In the genomic region with DNA sequence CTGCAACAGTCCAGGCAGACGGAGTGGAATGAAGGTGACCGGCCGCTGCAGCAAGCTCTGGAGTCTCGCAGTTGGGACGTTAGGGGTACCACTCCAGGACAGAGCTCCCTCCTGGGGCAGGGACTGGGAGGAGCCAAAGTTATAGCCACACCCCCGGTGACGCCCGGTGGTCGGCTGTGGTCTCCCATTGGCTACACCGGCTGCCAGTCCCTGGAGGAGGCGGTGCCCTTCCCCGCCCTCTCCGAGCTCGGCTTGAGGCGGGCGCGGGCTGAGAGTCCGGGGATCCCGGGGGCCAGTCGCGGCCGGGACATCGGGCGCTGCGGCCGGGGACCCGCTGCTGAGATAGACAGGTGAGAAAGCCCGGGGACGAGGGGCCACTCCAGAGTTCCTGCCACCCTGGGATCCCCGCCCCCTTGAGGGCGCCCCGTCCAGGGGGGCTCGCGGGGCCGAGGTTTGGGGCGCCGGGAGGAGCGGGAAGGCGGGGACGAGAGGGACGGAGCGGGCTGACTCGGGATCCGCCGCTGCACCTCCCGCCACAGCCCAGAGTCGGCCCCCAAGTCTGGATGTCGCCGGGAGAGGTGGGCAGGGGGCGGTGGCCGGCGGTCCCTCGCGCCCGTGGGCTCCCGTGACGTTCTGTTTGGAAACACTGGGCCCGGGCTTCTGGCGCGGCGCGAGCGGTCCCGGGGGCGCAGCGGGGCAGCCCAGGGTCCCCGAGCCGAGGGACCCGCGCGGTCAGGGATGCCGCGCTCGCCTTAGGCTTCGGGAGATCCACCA, we compare ENCODE assay signal across 8 cellular contexts. TPM values are rescaled to one million over a fixed set of nuclear protein-coding genes. Genes with fewer than 3 reads are reported as not detected.
A peak's percentile ranks its signal among the peaks of the same experiment; 100 is the strongest.
DNase-seq lines count a peak whose midpoint lies in the region; ATAC-seq and TF ChIP-seq lines count a peak whose summit lies in the region.

A gene (plus strand): TSS at position 231 of the 774 bp plus-strand sequence. CDS start 7,414 bp downstream, outside the sequence.

- DNase-seq in GM03348 (ENCODE audit: low spot score) (peak; percentile 99), HFFc6 (peak; percentile 74), NB4 (ENCODE audit: low read depth) (peak; percentile 86), T follicular helper cell (ENCODE audit: low read depth) (peak; percentile 83), amniotic epithelial cell (ENCODE audit: low read depth) (peak; percentile 69), left cardiac atrium (peak; percentile 91), pons (ENCODE audit: low spot score) (peak; percentile 80), tibial nerve (ENCODE audit: low spot score in 2 of 2) (peak; percentile 83 to 90)

- H3K27me3 Mint-ChIP-seq in HFFc6 (ENCODE audit: insufficient read depth), result peaks cover 30% of the 10 kb centered on the region

- intact Hi-C loops in left cardiac atrium (cut with DNase I), result no loop called here

- peaks cover 0 to 21% (median 9%) of the 10 kb centered on the region in 4 donors for H3K4me1 ChIP-seq in tibial nerve

- H3K27me3 ChIP-seq in tibial nerve, result peaks cover 0 to 9% of the 10 kb centered on the region in 2 donors

- TF ChIP-seq EP300 in tibial nerve (IDR thresholded peaks at IDR 0.05), result peak; percentile 42 to 93

- H3K27ac ChIP-seq in tibial nerve, result peak within 1 kb of the TSS; percentile 83 to 94 (median 86)

- no peaks in the 10 kb centered on the region for H3K36me3 ChIP-seq in tibial nerve

- peaks cover 0 to 4% (median 0%) of the 10 kb centered on the region in 4 donors for H3K9me3 ChIP-seq in tibial nerve

- no peak for TF ChIP-seq POLR2A in NB4 (IDR thresholded peaks at IDR 0.05; ENCODE audit: extremely low read depth, insufficient read length)
- TF ChIP-seq POLR2A in tibial nerve (IDR thresholded peaks at IDR 0.05), result peak; percentile 69 to 94

- ATAC-seq in left cardiac atrium, result peak; percentile 99 to 100

- WGBS in tibial nerve, 2 donors, result 0 to 1% methylated on average over 5 to 69 of the region's 75 CpGs

- H3K4me3 ChIP-seq in NB4 (ENCODE audit: low read depth, low read length), result peak within 1 kb of the TSS; percentile 40
- peak within 1 kb of the TSS; percentile 73 to 99 (median 92) for H3K4me3 ChIP-seq in tibial nerve

- H3K4me3 Mint-ChIP-seq in HFFc6, result peak within 1 kb of the TSS; percentile 61

- H3K4me1 Mint-ChIP-seq in HFFc6 (ENCODE audit: low read depth), result peaks cover 28% of the 10 kb centered on the region

- no peaks in the 10 kb centered on the region for H3K36me3 Mint-ChIP-seq in HFFc6 (ENCODE audit: low read depth)

- TF ChIP-seq CTCF in HFFc6 (IDR thresholded peaks at IDR 0.05) (no peak), NB4 (IDR thresholded peaks at IDR 0.05; ENCODE audit: low read depth, low read length) (no peak), tibial nerve (IDR thresholded peaks at IDR 0.05) (peak in 2 of 5 experiments; percentile 23 to 40)

- no peaks in the 10 kb centered on the region for H3K9me3 Mint-ChIP-seq in HFFc6

- H3K27ac Mint-ChIP-seq in HFFc6, result no peak within 1 kb of the TSS

RNA-seq across cellular contexts. Expression of the gene that starts here (rescaled TPM):
- under 1 TPM in 5 of 6 experiments, not detected in 1; 0.09 to 0.33 (median 0.24) TPM for total RNA-seq in HFFc6 (2021; fragmentation: NEBNext Ultra II Directional; extraction: Animal tissue kit (Norgen Biotek cat#: 25700))
- total RNA-seq in left cardiac atrium (1 to 10 TPM; 3.1 to 5.8 TPM), tibial nerve (10 to 100 TPM; 44.6 to 78.7 (median 48.0) TPM)

Comparison
In these comparisons a context has a peak if more than half of its experiments do, and no peak if none do; other contexts are left out.
1. Peak in every context shown above with its lines: DNase-seq, ATAC-seq, H3K4me3 ChIP-seq and H3K27ac ChIP-seq.
2. RNA of the gene that starts here (total RNA-seq): 44.6 to 78.7 TPM in tibial nerve; 3.1 to 5.8 TPM in left cardiac atrium and 0.09 to 0.33 TPM in HFFc6; every median in the first group is over 4 times any median in the second.
3. Peak in DNase-seq in HFFc6; RNA of the gene not detected or under 1 TPM.